ENCODE assay signal across 8 cellular contexts in the genomic region with DNA sequence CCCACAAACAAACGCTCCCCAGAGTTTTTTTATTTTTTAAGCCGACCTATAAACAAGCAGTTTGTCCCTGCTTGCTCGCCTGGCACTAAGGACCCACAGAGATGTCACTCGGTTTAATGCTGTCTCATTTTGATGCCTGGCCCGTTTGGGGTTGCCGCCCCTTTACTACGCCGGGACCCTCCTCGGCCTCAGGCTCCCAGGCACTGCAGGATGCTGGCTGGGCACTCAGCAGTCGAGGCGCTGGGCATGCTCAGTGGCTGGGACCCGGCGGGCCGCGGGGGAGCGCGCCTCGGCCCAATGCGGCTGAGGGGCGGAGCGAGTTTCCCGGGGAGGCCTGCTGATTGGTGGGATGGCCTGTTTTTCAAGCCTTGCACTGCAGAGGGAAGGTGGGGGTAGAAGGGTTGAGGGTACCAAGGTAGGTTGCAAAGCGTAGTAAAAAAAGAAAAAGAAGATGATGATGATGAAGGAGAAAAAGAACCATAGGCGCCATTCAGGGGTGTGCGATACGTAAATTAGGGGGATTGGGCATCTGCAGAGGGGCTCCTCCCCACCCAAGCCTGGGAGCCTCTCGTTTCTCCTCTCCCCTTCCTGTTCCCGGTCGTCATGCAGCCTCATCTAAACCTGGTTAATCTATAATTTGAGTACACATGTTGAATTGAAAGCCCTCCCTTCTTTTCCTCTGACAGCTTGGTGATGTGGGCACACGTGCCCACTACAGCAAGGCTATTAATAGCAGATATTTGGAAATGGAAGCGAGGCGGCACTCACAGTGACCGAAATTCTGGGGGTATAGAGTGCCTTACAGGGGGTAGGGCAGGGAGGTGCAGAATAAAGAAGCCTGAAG. TPM values are rescaled to one million over a fixed set of nuclear protein-coding genes. Genes with fewer than 3 reads are reported as not detected.
DNase-seq lines count a peak whose midpoint lies in the region; ATAC-seq and TF ChIP-seq lines count a peak whose summit lies in the region.

No MANE protein-coding gene starts in this region.

- intact Hi-C loops in Right ventricle myocardium inferior (cut with DNase I) (loop anchor here (2.0 to 5.0 kb wide), 6 partner anchors 34 to 1132 kb away; no protein-coding TSS in a partner anchor), upper lobe of right lung (cut with DNase I) (loop anchor here (10.0 kb wide), 1 partner anchor 906 kb away; no protein-coding TSS in a partner anchor)

- TF ChIP-seq CTCF in RWPE2 (IDR thresholded peaks at IDR 0.05; ENCODE audit: poor library complexity, severe bottlenecking) (no peak), upper lobe of right lung (IDR thresholded peaks at IDR 0.05) (no peak)

- peak; percentile 86 for ATAC-seq in GM19468 (IDR thresholded peaks at IDR 0.05; ENCODE audit: extremely low read depth, unreplicated experiment)
- ATAC-seq in RWPE2 (ENCODE audit: low read depth), result peak; percentile 43
- ATAC-seq in Right ventricle myocardium inferior, result peak; percentile 85
- peak; percentile 83 for ATAC-seq in upper lobe of right lung

- no peaks in the 10 kb centered on the region for H3K36me3 Mint-ChIP-seq in activated naive CD4-positive, alpha-beta T cell treated with anti-CD3 and anti-CD28 coated beads, Interleukin-2, amount 50 U/mL, for 24 hours

- H3K27me3 ChIP-seq in RWPE2 (ENCODE audit: insufficient read depth, poor library complexity, severe bottlenecking) (no peaks in the 10 kb centered on the region), upper lobe of right lung (no peaks in the 10 kb centered on the region)

- H3K4me1 ChIP-seq in RWPE2 (ENCODE audit: insufficient read depth, poor library complexity, severe bottlenecking), result peaks cover 8% of the 10 kb centered on the region
- peaks cover 21% of the 10 kb centered on the region for H3K4me1 ChIP-seq in upper lobe of right lung

- H3K4me1 Mint-ChIP-seq in activated naive CD4-positive, alpha-beta T cell treated with anti-CD3 and anti-CD28 coated beads, Interleukin-2, amount 50 U/mL, for 24 hours, result peaks cover 36% of the 10 kb centered on the region

- H3K27me3 Mint-ChIP-seq in activated naive CD4-positive, alpha-beta T cell treated with anti-CD3 and anti-CD28 coated beads, Interleukin-2, amount 50 U/mL, for 24 hours, result peaks cover 3% of the 10 kb centered on the region

- H3K36me3 ChIP-seq in RWPE2 (ENCODE audit: low read depth) (peaks cover 16% of the 10 kb centered on the region), upper lobe of right lung (no peaks in the 10 kb centered on the region)

- peak overlapping the region; percentile 63 for H3K4me3 ChIP-seq in RWPE2 (ENCODE audit: severe bottlenecking)
- peak overlapping the region; percentile 70 for H3K4me3 ChIP-seq in upper lobe of right lung

- H3K9me3 ChIP-seq in RWPE2 (ENCODE audit: severe bottlenecking) (no peaks in the 10 kb centered on the region), upper lobe of right lung (no peaks in the 10 kb centered on the region)

- peak overlapping the region; percentile 93 for H3K27ac ChIP-seq in RWPE2 (ENCODE audit: poor library complexity, severe bottlenecking)
- peak overlapping the region; percentile 77 for H3K27ac ChIP-seq in upper lobe of right lung

- no peaks in the 10 kb centered on the region for H3K9me3 Mint-ChIP-seq in activated naive CD4-positive, alpha-beta T cell treated with anti-CD3 and anti-CD28 coated beads, Interleukin-2, amount 50 U/mL, for 24 hours

- DNase-seq in COR-L47 (lab: John Stamatoyannopoulos, UW), result peak; percentile 48
- peak; percentile 91 for DNase-seq in HT-29 (ENCODE audit: low spot score)
- DNase-seq in RWPE2 (ENCODE audit: low spot score), result peak; percentile 63
- DNase-seq in Right ventricle myocardium inferior (ENCODE audit: missing footprints), result peak; percentile 86
- peak; percentile 88 for DNase-seq in pons (ENCODE audit: low spot score)
- peak; percentile 92 for DNase-seq in upper lobe of right lung

- peak overlapping the region; percentile 68 for H3K27ac Mint-ChIP-seq in activated naive CD4-positive, alpha-beta T cell treated with anti-CD3 and anti-CD28 coated beads, Interleukin-2, amount 50 U/mL, for 24 hours

- H3K4me3 Mint-ChIP-seq in activated naive CD4-positive, alpha-beta T cell treated with anti-CD3 and anti-CD28 coated beads, Interleukin-2, amount 50 U/mL, for 24 hours, result peak overlapping the region; percentile 88

RNA-seq across cellular contexts. Expression of a gene that starts 1.5 kb away (rescaled TPM):
- total RNA-seq in HT-29 (2014; rRNA removed; shearing (Covaris generic)), result 44.5 and 54.0 TPM in 2 replicates
- 15.9 TPM for total RNA-seq in Right ventricle myocardium inferior
- total RNA-seq in upper lobe of right lung, result 10.6 TPM

RNA-seq across cellular contexts. Expression of a gene that starts 34.7 kb away (rescaled TPM):
- total RNA-seq in HT-29 (2014; rRNA removed; shearing (Covaris generic)), result 1.7 and 8.7 TPM in 2 replicates
- total RNA-seq in Right ventricle myocardium inferior (30.5 TPM), upper lobe of right lung (38.4 TPM)

Comparison
In these comparisons a context has a peak if more than half of its experiments do, and no peak if none do; other contexts are left out.
1. Peak in every context shown above with its lines: DNase-seq, ATAC-seq, H3K4me3 ChIP-seq and H3K27ac ChIP-seq.